ENCODE assay signal across 22 cellular contexts in the genomic region with DNA sequence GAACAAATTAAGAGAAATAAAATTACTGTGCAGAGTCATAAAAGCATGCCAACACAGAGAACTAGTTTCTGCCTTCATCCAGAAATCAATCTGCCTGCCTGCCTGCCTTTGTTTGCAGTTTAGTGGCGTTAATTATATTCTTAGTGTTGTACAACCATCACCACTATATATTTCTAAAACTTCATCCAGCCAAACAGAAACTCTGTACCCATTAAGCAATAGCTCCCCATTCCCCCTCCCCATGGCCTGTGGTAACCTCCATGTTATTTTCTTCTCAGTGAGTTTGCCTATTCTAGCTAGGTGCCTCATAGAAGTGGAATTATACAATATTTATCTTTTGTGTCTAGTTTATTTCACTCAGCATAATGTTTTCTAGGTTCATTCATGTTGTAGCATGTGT.
"Had no signal": no experiment of that assay in that cellular context is flagged by ENCODE, and none has a peak within 500 bp of the region (broad histone marks: within the 10 kb centered on the region; RNA-seq: fewer than 3 reads in every experiment).

No MANE protein-coding gene starts in this region.

- H3K27ac ChIP-seq: coronary artery, dorsolateral prefrontal cortex, esophagus muscularis mucosa, foreskin keratinocyte, gastroesophageal sphincter, heart left ventricle, hepatocyte, left lung, lower lobe of right lung had no signal

- FAIRE-seq: colon, endothelial cell of umbilical vein, frontal cortex, islet of Langerhans, keratinocyte had no signal

- ATAC-seq: foreskin keratinocyte, gastroesophageal sphincter, heart left ventricle, left cardiac atrium, left ventricle myocardium superior, mucosa of descending colon had no signal

- H3K4me3 ChIP-seq: coronary artery, dorsolateral prefrontal cortex, esophagus muscularis mucosa, gastroesophageal sphincter, heart left ventricle, hepatocyte, left lung, lower lobe of right lung, mucosa of descending colon had no signal

- H3K36me3 ChIP-seq: esophagus muscularis mucosa, gastroesophageal sphincter, heart left ventricle, left lung, lower lobe of right lung had no signal

- H3K4me2 ChIP-seq: hepatocyte had no signal

- H3K4me1 ChIP-seq: esophagus muscularis mucosa, foreskin keratinocyte, gastroesophageal sphincter, heart left ventricle, left lung, lower lobe of right lung had no signal

- H2AFZ ChIP-seq: hepatocyte had no signal

- DNase-seq: dermis blood vessel endothelial cell; dorsolateral prefrontal cortex; effector CD4-positive, alpha-beta T cell; effector memory CD4-positive, alpha-beta T cell; foreskin keratinocyte; heart left ventricle; left cardiac atrium; left lung; left ventricle myocardium superior; lower lobe of right lung; mesenchymal stem cell; mucosa of descending colon; naive B cell had no signal

- H3K79me2 ChIP-seq: hepatocyte had no signal

- H3K27me3 ChIP-seq: dorsolateral prefrontal cortex, foreskin keratinocyte, hepatocyte, left lung had no signal

- H3K9me3 ChIP-seq: esophagus muscularis mucosa, heart left ventricle, left lung, lower lobe of right lung, mucosa of descending colon had no signal
